2 cellular contexts compared by ENCODE assay signal in the genomic region with DNA sequence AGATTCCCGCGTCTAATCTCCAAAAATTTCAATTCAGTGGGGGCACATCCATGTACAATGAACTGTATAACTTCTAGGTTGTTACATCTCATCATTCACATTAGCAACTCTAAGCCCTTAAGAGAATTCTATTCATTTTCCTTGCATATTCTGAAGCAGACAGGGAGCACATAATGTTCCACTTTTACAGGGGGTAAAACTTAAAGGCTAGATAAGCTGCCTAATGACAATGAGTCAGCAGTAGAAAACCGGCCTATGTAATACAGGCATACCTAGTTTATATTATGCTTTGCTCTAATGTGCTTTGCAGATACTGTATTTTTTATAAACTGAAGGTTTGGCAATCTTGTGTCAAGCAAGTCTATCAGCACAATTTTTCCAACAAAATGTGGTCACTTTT.
TF ChIP-seq lines count a peak whose summit lies in the region.

No MANE protein-coding gene starts in this region.

TF ChIP-seq in IMR-90, 13 proteins besides CTCF, POLR2A, EP300 and RAD21:
- TF ChIP-seq FOS (IDR thresholded peaks at IDR 0.05; ENCODE audit: low read depth, low read length) (peak; percentile 33; the same call in 1 of the 2 replicates), BHLHE40 (IDR thresholded peaks at IDR 0.05; ENCODE audit: low read depth, low read length) (no peak), CEBPB (IDR thresholded peaks at IDR 0.05; ENCODE audit: low read depth, low read length) (0 out of 2 replicates have a peak, but pooled peaks have one; percentile 5), MAFK (IDR thresholded peaks at IDR 0.05; ENCODE audit: low read depth, low read length) (0 out of 2 replicates have a peak, but pooled peaks have one; percentile 11), NFE2L2 (IDR thresholded peaks at IDR 0.05; ENCODE audit: low read depth, low read length) (peak; percentile 75; the same call in 1 of the 2 replicates), RCOR1 (IDR thresholded peaks at IDR 0.05; ENCODE audit: insufficient replicate concordance, low read length) (no peak), MAZ (IDR thresholded peaks at IDR 0.05; ENCODE audit: borderline replicate concordance, low read depth, low read length) (no peak)
- TF ChIP-seq, protein P1, sequence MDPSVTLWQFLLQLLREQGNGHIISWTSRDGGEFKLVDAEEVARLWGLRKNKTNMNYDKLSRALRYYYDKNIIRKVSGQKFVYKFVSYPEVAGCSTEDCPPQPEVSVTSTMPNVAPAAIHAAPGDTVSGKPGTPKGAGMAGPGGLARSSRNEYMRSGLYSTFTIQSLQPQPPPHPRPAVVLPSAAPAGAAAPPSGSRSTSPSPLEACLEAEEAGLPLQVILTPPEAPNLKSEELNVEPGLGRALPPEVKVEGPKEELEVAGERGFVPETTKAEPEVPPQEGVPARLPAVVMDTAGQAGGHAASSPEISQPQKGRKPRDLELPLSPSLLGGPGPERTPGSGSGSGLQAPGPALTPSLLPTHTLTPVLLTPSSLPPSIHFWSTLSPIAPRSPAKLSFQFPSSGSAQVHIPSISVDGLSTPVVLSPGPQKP (IDR thresholded peaks at IDR 0.05; ENCODE audit: borderline replicate concordance, low read depth, low read length), result no peak

TF ChIP-seq in K562, 482 proteins besides CTCF, POLR2A, EP300 and RAD21:
- TF ChIP-seq TBP (optimal IDR thresholded peaks at IDR 0.05; ENCODE audit: low read depth, low read length), result no peak
- TF ChIP-seq, protein P2, sequence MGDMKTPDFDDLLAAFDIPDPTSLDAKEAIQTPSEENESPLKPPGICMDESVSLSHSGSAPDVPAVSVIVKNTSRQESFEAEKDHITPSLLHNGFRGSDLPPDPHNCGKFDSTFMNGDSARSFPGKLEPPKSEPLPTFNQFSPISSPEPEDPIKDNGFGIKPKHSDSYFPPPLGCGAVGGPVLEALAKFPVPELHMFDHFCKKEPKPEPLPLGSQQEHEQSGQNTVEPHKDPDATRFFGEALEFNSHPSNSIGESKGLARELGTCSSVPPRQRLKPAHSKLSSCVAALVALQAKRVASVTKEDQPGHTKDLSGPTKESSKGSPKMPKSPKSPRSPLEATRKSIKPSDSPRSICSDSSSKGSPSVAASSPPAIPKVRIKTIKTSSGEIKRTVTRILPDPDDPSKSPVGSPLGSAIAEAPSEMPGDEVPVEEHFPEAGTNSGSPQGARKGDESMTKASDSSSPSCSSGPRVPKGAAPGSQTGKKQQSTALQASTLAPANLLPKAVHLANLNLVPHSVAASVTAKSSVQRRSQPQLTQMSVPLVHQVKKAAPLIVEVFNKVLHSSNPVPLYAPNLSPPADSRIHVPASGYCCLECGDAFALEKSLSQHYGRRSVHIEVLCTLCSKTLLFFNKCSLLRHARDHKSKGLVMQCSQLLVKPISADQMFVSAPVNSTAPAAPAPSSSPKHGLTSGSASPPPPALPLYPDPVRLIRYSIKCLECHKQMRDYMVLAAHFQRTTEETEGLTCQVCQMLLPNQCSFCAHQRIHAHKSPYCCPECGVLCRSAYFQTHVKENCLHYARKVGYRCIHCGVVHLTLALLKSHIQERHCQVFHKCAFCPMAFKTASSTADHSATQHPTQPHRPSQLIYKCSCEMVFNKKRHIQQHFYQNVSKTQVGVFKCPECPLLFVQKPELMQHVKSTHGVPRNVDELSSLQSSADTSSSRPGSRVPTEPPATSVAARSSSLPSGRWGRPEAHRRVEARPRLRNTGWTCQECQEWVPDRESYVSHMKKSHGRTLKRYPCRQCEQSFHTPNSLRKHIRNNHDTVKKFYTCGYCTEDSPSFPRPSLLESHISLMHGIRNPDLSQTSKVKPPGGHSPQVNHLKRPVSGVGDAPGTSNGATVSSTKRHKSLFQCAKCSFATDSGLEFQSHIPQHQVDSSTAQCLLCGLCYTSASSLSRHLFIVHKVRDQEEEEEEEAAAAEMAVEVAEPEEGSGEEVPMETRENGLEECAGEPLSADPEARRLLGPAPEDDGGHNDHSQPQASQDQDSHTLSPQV (IDR thresholded peaks at IDR 0.05), result 0 out of 2 replicates have a peak, but pooled peaks have one; percentile 22
- TF ChIP-seq MAFG (tag; conservative IDR thresholded peaks at IDR 0.05), result peak; percentile 68
- no peak for TF ChIP-seq PCBP1 (IDR thresholded peaks at IDR 0.05; ENCODE audit: low read depth, low read length, poor library complexity, severe bottlenecking)
- TF ChIP-seq MAFK (IDR thresholded peaks at IDR 0.05; ENCODE audit: low read length), result peak; percentile 13; the same call in 1 of the 2 replicates
- TF ChIP-seq, protein P3, sequence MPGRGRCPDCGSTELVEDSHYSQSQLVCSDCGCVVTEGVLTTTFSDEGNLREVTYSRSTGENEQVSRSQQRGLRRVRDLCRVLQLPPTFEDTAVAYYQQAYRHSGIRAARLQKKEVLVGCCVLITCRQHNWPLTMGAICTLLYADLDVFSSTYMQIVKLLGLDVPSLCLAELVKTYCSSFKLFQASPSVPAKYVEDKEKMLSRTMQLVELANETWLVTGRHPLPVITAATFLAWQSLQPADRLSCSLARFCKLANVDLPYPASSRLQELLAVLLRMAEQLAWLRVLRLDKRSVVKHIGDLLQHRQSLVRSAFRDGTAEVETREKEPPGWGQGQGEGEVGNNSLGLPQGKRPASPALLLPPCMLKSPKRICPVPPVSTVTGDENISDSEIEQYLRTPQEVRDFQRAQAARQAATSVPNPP (IDR thresholded peaks at IDR 0.05; ENCODE audit: borderline replicate concordance, insufficient read depth, insufficient read length), result no peak
- no peak for TF ChIP-seq ZNF830 (CRISPR knock-in tag; IDR thresholded peaks at IDR 0.05)
- TF ChIP-seq, protein P4, sequence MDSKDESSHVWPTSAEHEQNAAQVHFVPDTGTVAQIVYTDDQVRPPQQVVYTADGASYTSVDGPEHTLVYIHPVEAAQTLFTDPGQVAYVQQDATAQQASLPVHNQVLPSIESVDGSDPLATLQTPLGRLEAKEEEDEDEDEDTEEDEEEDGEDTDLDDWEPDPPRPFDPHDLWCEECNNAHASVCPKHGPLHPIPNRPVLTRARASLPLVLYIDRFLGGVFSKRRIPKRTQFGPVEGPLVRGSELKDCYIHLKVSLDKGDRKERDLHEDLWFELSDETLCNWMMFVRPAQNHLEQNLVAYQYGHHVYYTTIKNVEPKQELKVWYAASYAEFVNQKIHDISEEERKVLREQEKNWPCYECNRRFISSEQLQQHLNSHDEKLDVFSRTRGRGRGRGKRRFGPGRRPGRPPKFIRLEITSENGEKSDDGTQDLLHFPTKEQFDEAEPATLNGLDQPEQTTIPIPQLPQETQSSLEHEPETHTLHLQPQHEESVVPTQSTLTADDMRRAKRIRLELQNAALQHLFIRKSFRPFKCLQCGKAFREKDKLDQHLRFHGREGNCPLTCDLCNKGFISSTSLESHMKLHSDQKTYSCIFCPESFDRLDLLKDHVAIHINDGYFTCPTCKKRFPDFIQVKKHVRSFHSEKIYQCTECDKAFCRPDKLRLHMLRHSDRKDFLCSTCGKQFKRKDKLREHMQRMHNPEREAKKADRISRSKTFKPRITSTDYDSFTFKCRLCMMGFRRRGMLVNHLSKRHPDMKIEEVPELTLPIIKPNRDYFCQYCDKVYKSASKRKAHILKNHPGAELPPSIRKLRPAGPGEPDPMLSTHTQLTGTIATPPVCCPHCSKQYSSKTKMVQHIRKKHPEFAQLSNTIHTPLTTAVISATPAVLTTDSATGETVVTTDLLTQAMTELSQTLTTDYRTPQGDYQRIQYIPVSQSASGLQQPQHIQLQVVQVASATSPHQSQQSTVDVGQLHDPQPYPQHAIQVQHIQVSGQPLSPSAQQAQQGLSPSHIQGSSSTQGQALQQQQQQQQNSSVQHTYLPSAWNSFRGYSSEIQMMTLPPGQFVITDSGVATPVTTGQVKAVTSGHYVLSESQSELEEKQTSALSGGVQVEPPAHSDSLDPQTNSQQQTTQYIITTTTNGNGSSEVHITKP (IDR thresholded peaks at IDR 0.05; ENCODE audit: partially characterized antibody), result peak; percentile 56
- 0 out of 2 replicates have a peak, but pooled peaks have one; percentile 16 for TF ChIP-seq DPF2 (IDR thresholded peaks at IDR 0.05)
- 0 out of 2 replicates have a peak, but pooled peaks have one; percentile 15 for TF ChIP-seq FOSL1 (tag; conservative IDR thresholded peaks at IDR 0.05)
- TF ChIP-seq C11orf30 (IDR thresholded peaks at IDR 0.05; ENCODE audit: low read depth), result peak; percentile 67
- TF ChIP-seq, protein P5, sequence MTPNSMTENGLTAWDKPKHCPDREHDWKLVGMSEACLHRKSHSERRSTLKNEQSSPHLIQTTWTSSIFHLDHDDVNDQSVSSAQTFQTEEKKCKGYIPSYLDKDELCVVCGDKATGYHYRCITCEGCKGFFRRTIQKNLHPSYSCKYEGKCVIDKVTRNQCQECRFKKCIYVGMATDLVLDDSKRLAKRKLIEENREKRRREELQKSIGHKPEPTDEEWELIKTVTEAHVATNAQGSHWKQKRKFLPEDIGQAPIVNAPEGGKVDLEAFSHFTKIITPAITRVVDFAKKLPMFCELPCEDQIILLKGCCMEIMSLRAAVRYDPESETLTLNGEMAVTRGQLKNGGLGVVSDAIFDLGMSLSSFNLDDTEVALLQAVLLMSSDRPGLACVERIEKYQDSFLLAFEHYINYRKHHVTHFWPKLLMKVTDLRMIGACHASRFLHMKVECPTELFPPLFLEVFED (CRISPR knock-in tag; conservative IDR thresholded peaks at IDR 0.05), result no peak
- TF ChIP-seq NFE2 (IDR thresholded peaks at IDR 0.05; ENCODE audit: low read depth), result peak; percentile 79
- TF ChIP-seq L3MBTL2 (IDR thresholded peaks at IDR 0.05), result no peak
- no peak for TF ChIP-seq DMBX1 (CRISPR knock-in tag; IDR thresholded peaks at IDR 0.05; ENCODE audit: borderline replicate concordance)
- peak; percentile 28; the same call in 1 of the 2 replicates for TF ChIP-seq ARID1B (IDR thresholded peaks at IDR 0.05)
- no peak for TF ChIP-seq ZNF232 (CRISPR knock-in tag; IDR thresholded peaks at IDR 0.05)
- TF ChIP-seq ZNF316 (IDR thresholded peaks at IDR 0.05), result peak; percentile 52; the same call in 1 of the 2 replicates
